ENCODE assay signal across 9 cellular contexts in genomic region chrX:136496768-136497555, GRCh38. TPM values are rescaled to one million over a fixed set of nuclear protein-coding genes. Genes with fewer than 3 reads are reported as not detected.
DNase-seq lines count a peak whose midpoint lies in the region; ATAC-seq and TF ChIP-seq lines count a peak whose summit lies in the region.
"Had no signal": no experiment of that assay in that cellular context is flagged by ENCODE, and none has a peak within 500 bp of the region (broad histone marks: within the 10 kb centered on the region; RNA-seq: fewer than 3 reads in every experiment).

No MANE protein-coding gene starts in this region.

- no peak for TF ChIP-seq CTCF in kidney epithelial cell (IDR thresholded peaks at IDR 0.05; ENCODE audit: insufficient read depth, low read length, poor library complexity, severe bottlenecking)

- no peaks in the 10 kb centered on the region for H3K36me3 ChIP-seq in kidney epithelial cell (ENCODE audit: control insufficient read depth, insufficient read depth, low read length)

- no peaks in the 10 kb centered on the region for H3K27me3 ChIP-seq in kidney epithelial cell (ENCODE audit: control insufficient read depth, insufficient read depth, low read length)

- DNase-seq in Ammon's horn (ENCODE audit: low spot score) (peak; percentile 72), NCI-H460 (ENCODE audit: extremely low read depth, low read depth) (peak; percentile 86), cerebellum (ENCODE audit: low spot score) (peak; percentile 73), kidney epithelial cell (ENCODE audit: low read depth) (peak; percentile 37)
- peak; percentile 76 for DNase-seq in activated CD4-positive, alpha-beta T cell treated with anti-CD3 and anti-CD28 coated beads for 1 hour
- peak; percentile 66 to 70 for DNase-seq in stimulated activated CD4-positive, alpha-beta T cell treated with anti-CD3 and anti-CD28 coated beads, Interleukin-15, amount 100 ng/mL, for 1 hour (ENCODE audit: low read depth in 1 of 2, low spot score in 1 of 2)

- ATAC-seq in HG03378 (IDR thresholded peaks at IDR 0.05; ENCODE audit: unreplicated experiment): peak; percentile 58

- TF ChIP-seq POLR2A in GM19193 (IDR thresholded peaks at IDR 0.05; ENCODE audit: extremely low read depth, insufficient read depth, insufficient read length): peak; percentile 64

- peak overlapping the region; percentile 82 for H3K4me3 ChIP-seq in kidney epithelial cell (ENCODE audit: low read depth, low read length)

RNA-seq across cellular contexts. Expression of gene HTATSF1, which starts 0.4 kb away (rescaled TPM):
- 62.4 and 63.5 TPM in 2 replicates for total RNA-seq in NCI-H460 (2014; rRNA removed; shearing (Covaris generic))
- 55.7 and 68.4 TPM in 2 replicates for polyA plus RNA-seq in NCI-H460 (2014; cell fraction: nucleus; rRNA removed)
- total RNA-seq in cerebellum (50.9 TPM), kidney epithelial cell (50.7 and 52.5 TPM in 2 replicates)

RNA-seq across cellular contexts. Expression of gene BRS3, which starts 9.2 kb away (rescaled TPM):
- total RNA-seq in NCI-H460 (2014; rRNA removed; shearing (Covaris generic)): not detected in 2 replicates
- polyA plus RNA-seq in NCI-H460 (2014; cell fraction: nucleus; rRNA removed): not detected in 2 replicates
- not detected for total RNA-seq in cerebellum
- total RNA-seq in kidney epithelial cell: not detected in 2 replicates
- total RNA-seq: activated CD8-positive, alpha-beta memory T cell treated with anti-CD3 and anti-CD28 coated beads for 36 hours had no signal

RNA-seq across cellular contexts. Expression of gene VGLL1, which starts 35.1 kb away (rescaled TPM):
- total RNA-seq in NCI-H460 (2014; rRNA removed; shearing (Covaris generic)): not detected in 2 replicates
- not detected in 2 replicates for polyA plus RNA-seq in NCI-H460 (2014; cell fraction: nucleus; rRNA removed)
- total RNA-seq in cerebellum (not detected), kidney epithelial cell (1.3 and 1.4 TPM in 2 replicates)
- total RNA-seq: activated CD8-positive, alpha-beta memory T cell treated with anti-CD3 and anti-CD28 coated beads for 36 hours had no signal

Comparison
In these comparisons a context has a peak if more than half of its experiments do, and no peak if none do; other contexts are left out.
1. Peak in every context shown above with its lines: DNase-seq, ATAC-seq and H3K4me3 ChIP-seq.